10 cellular contexts compared by ENCODE assay signal in the genomic region with DNA sequence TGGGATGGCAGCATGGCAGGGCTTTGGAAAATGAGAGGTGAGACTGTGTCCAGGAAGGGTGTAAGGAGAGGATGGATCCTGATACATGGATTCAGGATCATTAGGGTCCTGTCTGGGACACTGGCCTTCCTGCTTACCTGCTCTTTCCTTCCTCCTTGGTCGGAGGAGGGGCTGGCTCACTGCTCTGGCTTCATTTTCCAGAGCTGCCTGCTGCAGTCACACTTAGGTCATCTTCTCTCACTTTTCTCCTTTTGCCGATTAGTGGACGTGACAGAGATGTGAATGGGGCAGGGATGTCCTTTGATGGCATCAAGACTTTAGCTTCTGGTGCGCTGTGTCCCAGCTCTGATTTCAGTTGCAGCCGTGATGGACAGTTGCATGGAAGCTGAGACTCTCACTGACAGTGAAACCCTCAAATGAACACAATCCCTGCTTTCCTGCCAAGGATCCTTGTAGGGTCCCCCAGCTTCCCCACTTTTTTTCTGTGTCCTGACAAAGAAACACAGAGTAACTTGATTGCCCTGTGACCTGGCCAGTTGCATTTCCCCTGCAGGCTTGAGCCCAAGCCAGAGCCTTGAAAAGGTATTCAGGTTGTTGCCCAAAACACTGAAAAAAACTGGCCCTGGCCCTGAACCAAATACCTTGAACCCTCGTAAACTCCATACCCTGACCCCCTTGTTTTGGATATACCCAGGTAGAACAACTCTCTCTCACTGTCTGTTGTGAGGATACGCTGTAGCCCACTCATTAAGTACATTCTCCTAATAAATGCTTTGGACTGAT. TPM values are rescaled to one million over a fixed set of nuclear protein-coding genes. Genes with fewer than 3 reads are reported as not detected.
DNase-seq lines count a peak whose midpoint lies in the region; ATAC-seq and TF ChIP-seq lines count a peak whose summit lies in the region.
"Had no signal": no experiment of that assay in that cellular context is flagged by ENCODE, and none has a peak within 500 bp of the region (broad histone marks: within the 10 kb centered on the region; RNA-seq: fewer than 3 reads in every experiment).

No MANE protein-coding gene starts in this region.

- CTCF ChIA-PET in CD4-positive, alpha-beta T cell (lab: Charles Lee): interaction anchor here (0.7 to 4.9 kb wide), 22 partner anchors 9 to 165 kb away, joined by 3 to 67 read pairs (median 4); a partner anchor contains a TSS
- CTCF ChIA-PET in OCI-LY7 (lab: Charles Lee; ENCODE audit: unreplicated experiment): interaction anchor here (0.7 to 3.1 kb wide), 6 partner anchors 33 to 134 kb away, joined by 3 to 17 read pairs (median 3); a partner anchor contains a TSS

- H3K79me2 ChIP-seq in OCI-LY7 (ENCODE audit: insufficient read depth, low read depth, low read length): no peaks in the 10 kb centered on the region

- POLR2A ChIA-PET in CD4-positive, alpha-beta T cell (lab: Charles Lee): interaction anchor here (0.7 to 5.5 kb wide), 14 partner anchors 9 to 250 kb away, joined by 3 to 52 read pairs (median 4); a partner anchor contains a TSS
- POLR2A ChIA-PET in OCI-LY7 (lab: Charles Lee): interaction anchor here (0.6 to 1.4 kb wide), 6 partner anchors 9 to 476 kb away, joined by 3 to 6 read pairs (median 4); a partner anchor contains a TSS

- TF ChIP-seq CTCF in CD4-positive, alpha-beta T cell (IDR thresholded peaks at IDR 0.05): peak; percentile 14
- peak; percentile 40; the same call in 1 of the 2 replicates for TF ChIP-seq CTCF in OCI-LY7 (conservative IDR thresholded peaks at IDR 0.05; ENCODE audit: low read length)

- no peaks in the 10 kb centered on the region for H4K20me1 ChIP-seq in OCI-LY7 (ENCODE audit: insufficient read depth, low read length)

- H3K27ac ChIP-seq in CD4-positive, alpha-beta T cell (ENCODE audit: low read depth, low read length): no peak overlapping the region
- no peak overlapping the region for H3K27ac ChIP-seq in OCI-LY7 (ENCODE audit: low read depth, low read length, poor library complexity, severe bottlenecking)

- no peaks in the 10 kb centered on the region for H3K9me3 Mint-ChIP-seq in CD4-positive, alpha-beta T cell
- H3K9me3 Mint-ChIP-seq in dendritic cell treated with granulocyte-macrophage colony-stimulating factor and Interleukin-4, amounts not matched to agents 40 ng/mL and 50 ng/mL, for 4 days: no peaks in the 10 kb centered on the region
- no peaks in the 10 kb centered on the region for H3K9me3 Mint-ChIP-seq in natural killer cell treated with Interleukin-12 subunit alpha and Interleukin-12 subunit beta and Interleukin-15 and Interleukin-18, amount 100 ng/mL, for 72 hours

- intact Hi-C loops in CD4-positive, alpha-beta T cell (cut with DNase I, micrococcal nuclease): no loop called here
- intact Hi-C loops in OCI-LY7 (cut with micrococcal nuclease; ENCODE audit: unreplicated experiment): no loop called here
- intact Hi-C loops in dendritic cell treated with granulocyte-macrophage colony-stimulating factor and Interleukin-4, amounts not matched to agents 40 ng/mL and 50 ng/mL, for 4 days (cut with micrococcal nuclease): no loop called here

- DNase-seq in CD4-positive, alpha-beta T cell: no peak
- DNase-seq in OCI-LY7 (ENCODE audit: low spot score) (no peak), NK-92 (lab: John Stamatoyannopoulos, UW; ENCODE audit: unreplicated experiment) (no peak), NCI-H187 treated with DMSO at 0.1 percent for 48 hours (lab: John Stamatoyannopoulos, UW) (no peak)
- DNase-seq in natural killer cell treated with Interleukin-12 subunit alpha and Interleukin-12 subunit beta and Interleukin-15 and Interleukin-18, amount 100 ng/mL, for 72 hours (ENCODE audit: low spot score): no peak

- H3K27ac Mint-ChIP-seq in CD4-positive, alpha-beta T cell: peak overlapping the region; percentile 76
- peak overlapping the region; percentile 66 for H3K27ac Mint-ChIP-seq in dendritic cell treated with granulocyte-macrophage colony-stimulating factor and Interleukin-4, amounts not matched to agents 40 ng/mL and 50 ng/mL, for 4 days
- H3K27ac Mint-ChIP-seq in natural killer cell treated with Interleukin-12 subunit alpha and Interleukin-12 subunit beta and Interleukin-15 and Interleukin-18, amount 100 ng/mL, for 72 hours: peak overlapping the region; percentile 9 to 70

- no peaks in the 10 kb centered on the region for H3K9me2 ChIP-seq in OCI-LY7 (ENCODE audit: insufficient read depth, low read length)

- BruUV-seq in OCI-LY7 (replicated peaks; lab: Mats Ljungman, UMichigan): no TSS peak

- peaks cover 86% of the 10 kb centered on the region for H3K36me3 ChIP-seq in OCI-LY7 (ENCODE audit: insufficient read depth, low read length)

- peak overlapping the region; percentile 54 for H3K4me3 Mint-ChIP-seq in CD4-positive, alpha-beta T cell
- H3K4me3 Mint-ChIP-seq in dendritic cell treated with granulocyte-macrophage colony-stimulating factor and Interleukin-4, amounts not matched to agents 40 ng/mL and 50 ng/mL, for 4 days: no peak overlapping the region
- H3K4me3 Mint-ChIP-seq in natural killer cell treated with Interleukin-12 subunit alpha and Interleukin-12 subunit beta and Interleukin-15 and Interleukin-18, amount 100 ng/mL, for 72 hours: peak overlapping the region; percentile 2
- H3K4me3 Mint-ChIP-seq: activated CD4-positive, alpha-beta T cell treated with anti-CD3 and anti-CD28 coated beads for 36 hours had no signal

- H3K4me3 ChIP-seq in OCI-LY7 (ENCODE audit: low read depth, low read length, poor library complexity, severe bottlenecking): no peak overlapping the region

- no peak overlapping the region for H3K4me2 ChIP-seq in OCI-LY7 (ENCODE audit: low read length)

- H3K27me3 Mint-ChIP-seq in CD4-positive, alpha-beta T cell: no peaks in the 10 kb centered on the region
- H3K27me3 Mint-ChIP-seq in dendritic cell treated with granulocyte-macrophage colony-stimulating factor and Interleukin-4, amounts not matched to agents 40 ng/mL and 50 ng/mL, for 4 days: no peaks in the 10 kb centered on the region
- no peaks in the 10 kb centered on the region for H3K27me3 Mint-ChIP-seq in natural killer cell treated with Interleukin-12 subunit alpha and Interleukin-12 subunit beta and Interleukin-15 and Interleukin-18, amount 100 ng/mL, for 72 hours
- H3K27me3 Mint-ChIP-seq: activated CD4-positive, alpha-beta T cell treated with anti-CD3 and anti-CD28 coated beads for 36 hours had no signal

- peaks cover 32% of the 10 kb centered on the region for H3K4me1 ChIP-seq in OCI-LY7 (ENCODE audit: insufficient read depth, low read length, poor library complexity, severe bottlenecking)

- H3K36me3 Mint-ChIP-seq in CD4-positive, alpha-beta T cell (ENCODE audit: low read depth): peaks cover 52% of the 10 kb centered on the region
- H3K36me3 Mint-ChIP-seq in dendritic cell treated with granulocyte-macrophage colony-stimulating factor and Interleukin-4, amounts not matched to agents 40 ng/mL and 50 ng/mL, for 4 days (ENCODE audit: low read depth): peaks cover 69% of the 10 kb centered on the region
- peaks cover 23% of the 10 kb centered on the region for H3K36me3 Mint-ChIP-seq in natural killer cell treated with Interleukin-12 subunit alpha and Interleukin-12 subunit beta and Interleukin-15 and Interleukin-18, amount 100 ng/mL, for 72 hours

- no peaks in the 10 kb centered on the region for H3K27me3 ChIP-seq in CD4-positive, alpha-beta T cell (ENCODE audit: control insufficient read depth, insufficient read depth, low read length)

- H3K4me1 Mint-ChIP-seq in CD4-positive, alpha-beta T cell (ENCODE audit: low read depth): peaks cover 56% of the 10 kb centered on the region
- peaks cover 67% of the 10 kb centered on the region for H3K4me1 Mint-ChIP-seq in dendritic cell treated with granulocyte-macrophage colony-stimulating factor and Interleukin-4, amounts not matched to agents 40 ng/mL and 50 ng/mL, for 4 days (ENCODE audit: low read depth)
- peaks cover 51 to 53% of the 10 kb centered on the region in 2 donors for H3K4me1 Mint-ChIP-seq in natural killer cell treated with Interleukin-12 subunit alpha and Interleukin-12 subunit beta and Interleukin-15 and Interleukin-18, amount 100 ng/mL, for 72 hours (ENCODE audit: low read depth in 2 of 2)

- ATAC-seq in CD4-positive, alpha-beta T cell (ENCODE audit: poor library complexity): no peak
- no peak for ATAC-seq in natural killer cell treated with Interleukin-12 subunit alpha and Interleukin-12 subunit beta and Interleukin-15 and Interleukin-18, amount 100 ng/mL, for 72 hours
- ATAC-seq in GM18870 (IDR thresholded peaks at IDR 0.05; ENCODE audit: unreplicated experiment): no peak
- no peak for ATAC-seq in HG03571 (IDR thresholded peaks at IDR 0.05; ENCODE audit: unreplicated experiment)
- ATAC-seq: right cardiac atrium had no signal

- no peak overlapping the region for H2AFZ ChIP-seq in OCI-LY7 (ENCODE audit: low read length)

- no peaks in the 10 kb centered on the region for H3K9me3 ChIP-seq in CD4-positive, alpha-beta T cell (ENCODE audit: control insufficient read depth, low read length)
- H3K9me3 ChIP-seq in OCI-LY7 (ENCODE audit: low read length): no peaks in the 10 kb centered on the region

RNA-seq across cellular contexts. Expression of a gene that starts 0.8 kb away (rescaled TPM):
- 1 to 10 TPM; 7.4 to 9.2 TPM for total RNA-seq in CD4-positive, alpha-beta T cell
- not detected in 2 replicates for total RNA-seq in OCI-LY7 (2014; rRNA removed; shearing (Covaris generic))
- 1.6 and 3.2 TPM in 2 replicates for total RNA-seq in OCI-LY7 (2022)
- total RNA-seq in natural killer cell treated with Interleukin-12 subunit alpha and Interleukin-12 subunit beta and Interleukin-15 and Interleukin-18, amount 100 ng/mL, for 72 hours: 10 to 100 TPM in 1 of 2 donors, 1 to 10 TPM in 1; 6.8 to 20.2 TPM

RNA-seq across cellular contexts. Expression of a gene that starts 1.4 kb away (rescaled TPM):
- 10 to 100 TPM; 16.4 to 18.2 TPM for total RNA-seq in CD4-positive, alpha-beta T cell
- total RNA-seq in OCI-LY7 (2014; rRNA removed; shearing (Covaris generic)): 15.7 and 18.2 TPM in 2 replicates
- 37.6 TPM in 2 replicates for total RNA-seq in OCI-LY7 (2022)
- total RNA-seq in natural killer cell treated with Interleukin-12 subunit alpha and Interleukin-12 subunit beta and Interleukin-15 and Interleukin-18, amount 100 ng/mL, for 72 hours: 10 to 100 TPM; 13.7 to 27.1 TPM

RNA-seq across cellular contexts. Expression of a gene that starts 2.8 kb away (rescaled TPM):
- total RNA-seq in CD4-positive, alpha-beta T cell: 10 to 100 TPM; 15.6 to 18.3 TPM
- 15.8 and 17.9 TPM in 2 replicates for total RNA-seq in OCI-LY7 (2014; rRNA removed; shearing (Covaris generic))
- total RNA-seq in OCI-LY7 (2022): 28.3 and 30.5 TPM in 2 replicates
- 10 to 100 TPM; 13.2 to 37.3 TPM for total RNA-seq in natural killer cell treated with Interleukin-12 subunit alpha and Interleukin-12 subunit beta and Interleukin-15 and Interleukin-18, amount 100 ng/mL, for 72 hours

RNA-seq across cellular contexts. Expression of a gene that starts 8.9 kb away (rescaled TPM):
- 10 to 100 TPM; 25.9 to 27.5 TPM for total RNA-seq in CD4-positive, alpha-beta T cell
- total RNA-seq in OCI-LY7 (2014; rRNA removed; shearing (Covaris generic)): 30.6 and 33.2 TPM in 2 replicates
- total RNA-seq in OCI-LY7 (2022): 44.0 and 52.6 TPM in 2 replicates
- total RNA-seq in natural killer cell treated with Interleukin-12 subunit alpha and Interleukin-12 subunit beta and Interleukin-15 and Interleukin-18, amount 100 ng/mL, for 72 hours: 10 to 100 TPM; 38.5 to 59.0 TPM

RNA-seq across cellular contexts. Expression of a gene that starts 9.0 kb away (rescaled TPM):
- 10 to 100 TPM; 21.5 to 23.5 TPM for total RNA-seq in CD4-positive, alpha-beta T cell
- 21.0 and 27.4 TPM in 2 replicates for total RNA-seq in OCI-LY7 (2014; rRNA removed; shearing (Covaris generic))
- 34.9 and 35.6 TPM in 2 replicates for total RNA-seq in OCI-LY7 (2022)
- total RNA-seq in natural killer cell treated with Interleukin-12 subunit alpha and Interleukin-12 subunit beta and Interleukin-15 and Interleukin-18, amount 100 ng/mL, for 72 hours: 10 to 100 TPM; 15.6 to 17.4 TPM
